Comparison of ENCODE assay signal across 8 cellular contexts in genomic region chr7:150356265-150356897, GRCh38.
DNase-seq lines count a peak whose midpoint lies in the region; ATAC-seq and TF ChIP-seq lines count a peak whose summit lies in the region.

No MANE protein-coding gene starts in this region.

- CTCF ChIA-PET in HEK293T (lab: Yijun Ruan, JAX), result interaction anchor here (0.5 to 2.5 kb wide), 5 partner anchors 10 to 1442 kb away, joined by 3 to 10 read pairs (median 7); no protein-coding TSS in a partner anchor

- POLR2A ChIA-PET in HEK293T (lab: Yijun Ruan, JAX), result interaction anchor here (3.4 kb wide), 1 partner anchor 13 kb away, joined by 22 read pairs; the partner anchor contains the start of gene REPIN1

- TF ChIP-seq CTCF in foreskin fibroblast (IDR thresholded peaks at IDR 0.05; ENCODE audit: low read depth, low read length), result peak; percentile 72

- peak; percentile 3 for DNase-seq in NCI-H1436 (lab: John Stamatoyannopoulos, UW)
- DNase-seq in NCI-H1436 treated with DMSO at 0.1 percent for 48 hours (lab: John Stamatoyannopoulos, UW), result no peak
- DNase-seq in HEK293T (ENCODE audit: extremely low spot score), result peak; percentile 65
- peak in 1 of 2 donors; percentile 59 for DNase-seq in foreskin fibroblast
- peak; percentile 69 for DNase-seq in superior temporal gyrus (ENCODE audit: extremely low spot score)
- no peak for DNase-seq in NK-92 treated with Interleukin-12 subunit alpha and Interleukin-12 subunit beta, amount 100 ng/mL, for 24 hours (lab: John Stamatoyannopoulos, UW)
- DNase-seq in stimulated activated CD8-positive, alpha-beta memory T cell treated with anti-CD3 and anti-CD28 coated beads, Interleukin-4, amount 100 ng/mL, for 48 hours, result no peak

- peak; percentile 71 for ATAC-seq in SK-N-SH treated with all-trans-retinoic acid at 6 μM for 48 hours

- H3K4me3 ChIP-seq in foreskin fibroblast (ENCODE audit: low read depth in 1 of 2, low read length in 2 of 2), result no peak overlapping the region

TF ChIP-seq in HEK293T, 16 proteins besides CTCF, POLR2A, EP300 and RAD21:
- no peak for TF ChIP-seq HDGF (IDR thresholded peaks at IDR 0.05; ENCODE audit: borderline replicate concordance)
- peak; percentile 86 for TF ChIP-seq ZNF384 (IDR thresholded peaks at IDR 0.05)
- TF ChIP-seq ARNT (IDR thresholded peaks at IDR 0.05), result no peak

TF ChIP-seq in SK-N-SH treated with all-trans-retinoic acid at 6 μM for 48 hours, 23 proteins besides CTCF, POLR2A, EP300 and RAD21:
- TF ChIP-seq ZC3H10 (CRISPR knock-in tag; IDR thresholded peaks at IDR 0.05) (no peak), ZFP3 (CRISPR knock-in tag; IDR thresholded peaks at IDR 0.05) (no peak), RARB (CRISPR knock-in tag; IDR thresholded peaks at IDR 0.05) (no peak), POU6F1 (CRISPR knock-in tag; IDR thresholded peaks at IDR 0.05; ENCODE audit: borderline replicate concordance, low read depth) (no peak), CSDC2 (CRISPR knock-in tag; IDR thresholded peaks at IDR 0.05) (no peak), PPARA (CRISPR knock-in tag; IDR thresholded peaks at IDR 0.05; ENCODE audit: borderline replicate concordance) (no peak), PATZ1 (CRISPR knock-in tag; IDR thresholded peaks at IDR 0.05; ENCODE audit: borderline replicate concordance) (no peak), ARNTL (CRISPR knock-in tag; IDR thresholded peaks at IDR 0.05; ENCODE audit: borderline replicate concordance, low read depth) (no peak), ISL1 (CRISPR knock-in tag; IDR thresholded peaks at IDR 0.05) (no peak), ZNF8 (CRISPR knock-in tag; IDR thresholded peaks at IDR 0.05) (no peak), SNAI2 (CRISPR knock-in tag; IDR thresholded peaks at IDR 0.05) (no peak), ZNF70 (CRISPR knock-in tag; IDR thresholded peaks at IDR 0.05) (no peak), TSHZ2 (CRISPR knock-in tag; IDR thresholded peaks at IDR 0.05) (no peak), CREB5 (CRISPR knock-in tag; IDR thresholded peaks at IDR 0.05; ENCODE audit: low read depth) (no peak), GLIS3 (CRISPR knock-in tag; IDR thresholded peaks at IDR 0.05) (no peak), CSRNP3 (CRISPR knock-in tag; IDR thresholded peaks at IDR 0.05) (no peak), OSR1 (CRISPR knock-in tag; IDR thresholded peaks at IDR 0.05) (no peak), ZFP30 (CRISPR knock-in tag; IDR thresholded peaks at IDR 0.05) (no peak), TOX (CRISPR knock-in tag; IDR thresholded peaks at IDR 0.05; ENCODE audit: borderline replicate concordance) (no peak), BACH2 (CRISPR knock-in tag; IDR thresholded peaks at IDR 0.05; ENCODE audit: borderline replicate concordance) (no peak)

Comparison
In these comparisons a context has a peak if more than half of its experiments do, and no peak if none do; other contexts are left out.
1. DNase-seq: peak in NCI-H1436 (single experiment), HEK293T (single experiment) and superior temporal gyrus (single experiment); none in NCI-H1436 treated with DMSO at 0.1 percent for 48 hours (single experiment), NK-92 treated with Interleukin-12 subunit alpha and Interleukin-12 subunit beta, amount 100 ng/mL, for 24 hours (single experiment) and stimulated activated CD8-positive, alpha-beta memory T cell treated with anti-CD3 and anti-CD28 coated beads, Interleukin-4, amount 100 ng/mL, for 48 hours (single experiment).